In the genomic region with DNA sequence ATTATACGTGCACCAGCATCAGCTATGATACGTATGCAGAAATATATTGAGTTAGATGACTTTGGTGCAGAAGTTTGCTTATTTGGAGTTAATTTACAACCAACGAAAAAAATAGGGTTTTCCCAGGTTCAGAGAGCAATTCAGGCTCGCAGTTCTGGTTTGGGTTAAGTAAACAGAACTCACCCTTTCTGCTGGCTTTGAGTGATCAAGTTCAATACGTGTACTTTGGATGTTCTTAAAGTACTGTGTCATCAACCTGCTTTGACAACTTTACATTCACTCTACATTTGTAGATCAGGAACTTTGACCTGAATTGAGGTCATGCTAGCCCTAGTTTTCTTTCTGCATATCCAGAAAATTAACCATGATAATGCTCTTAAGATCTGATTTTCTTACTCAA, we compare ENCODE assay signal across 37 cellular contexts. TPM values are rescaled to one million over a fixed set of nuclear protein-coding genes. Genes with fewer than 3 reads are reported as not detected.
"Had no signal": no experiment of that assay in that cellular context is flagged by ENCODE, and none has a peak within 500 bp of the region (broad histone marks: within the 10 kb centered on the region; RNA-seq: fewer than 3 reads in every experiment).

No MANE protein-coding gene starts in this region.

- H3K4me1 ChIP-seq: SJCRH30 had no signal

- H3K4me1 Mint-ChIP-seq: activated CD4-positive, alpha-beta T cell treated with anti-CD3 and anti-CD28 coated beads, Interleukin-2, amount 10 ng/mL, durations not matched to agents 24 days and 14 days; activated T-helper 17 cell treated with anti-CD3 and anti-CD28 coated beads, Interleukin-2, amount 50 U/mL, for 72 hours had no signal

- H3K4me3 Mint-ChIP-seq: activated CD4-positive, alpha-beta T cell treated with anti-CD3 and anti-CD28 coated beads, Interleukin-2, amount 10 ng/mL, durations not matched to agents 24 days and 14 days; activated CD8-positive, alpha-beta T cell treated with anti-CD3 and anti-CD28 coated beads for 36 hours; activated naive CD8-positive, alpha-beta T cell treated with anti-CD3 and anti-CD28 coated beads for 36 hours; activated T-cell treated with anti-CD3 and anti-CD28 coated beads, Interleukin-2, amount 50 U/mL, for 72 hours; activated T-helper 17 cell treated with anti-CD3 and anti-CD28 coated beads, Interleukin-2, amount 50 U/mL, for 72 hours had no signal

- H3K36me3 ChIP-seq: brain microvascular endothelial cell, cardiac muscle cell, MG63, SJCRH30, WERI-Rb-1 had no signal

- H3K27me3 ChIP-seq: brain microvascular endothelial cell, cardiac muscle cell, MG63, SJCRH30 had no signal

- H3K4me3 ChIP-seq: cardiac muscle cell, MG63, SJCRH30, SK-N-MC had no signal

- H3K9me3 Mint-ChIP-seq: activated CD4-positive, alpha-beta T cell treated with anti-CD3 and anti-CD28 coated beads, Interleukin-2, amount 10 ng/mL, durations not matched to agents 24 days and 14 days; activated CD8-positive, alpha-beta T cell treated with anti-CD3 and anti-CD28 coated beads for 36 hours; activated naive CD8-positive, alpha-beta T cell treated with anti-CD3 and anti-CD28 coated beads for 36 hours; activated T-cell treated with anti-CD3 and anti-CD28 coated beads, Interleukin-2, amount 50 U/mL, for 72 hours; activated T-helper 17 cell treated with anti-CD3 and anti-CD28 coated beads, Interleukin-2, amount 50 U/mL, for 72 hours had no signal

- H3K27ac ChIP-seq: brain microvascular endothelial cell, cardiac muscle cell, SJCRH30, SK-N-MC, WERI-Rb-1 had no signal

- H3K36me3 Mint-ChIP-seq: activated naive CD8-positive, alpha-beta T cell treated with anti-CD3 and anti-CD28 coated beads for 36 hours had no signal

- ATAC-seq: activated CD8-positive, alpha-beta T cell treated with anti-CD3 and anti-CD28 coated beads for 36 hours; activated T-cell treated with anti-CD3 and anti-CD28 coated beads, Interleukin-2, amount 50 U/mL, for 72 hours; activated T-helper 17 cell treated with anti-CD3 and anti-CD28 coated beads, Interleukin-2, amount 50 U/mL, for 72 hours had no signal

- H3K27ac Mint-ChIP-seq: activated CD4-positive, alpha-beta T cell treated with anti-CD3 and anti-CD28 coated beads, Interleukin-2, amount 10 ng/mL, durations not matched to agents 24 days and 14 days; activated CD8-positive, alpha-beta T cell treated with anti-CD3 and anti-CD28 coated beads for 36 hours; activated naive CD8-positive, alpha-beta T cell treated with anti-CD3 and anti-CD28 coated beads for 36 hours; activated T-cell treated with anti-CD3 and anti-CD28 coated beads, Interleukin-2, amount 50 U/mL, for 72 hours; activated T-helper 17 cell treated with anti-CD3 and anti-CD28 coated beads, Interleukin-2, amount 50 U/mL, for 72 hours had no signal

- DNase-seq: activated CD4-positive, alpha-beta T cell treated with anti-CD3 and anti-CD28 coated beads, Interleukin-2, amount 10 ng/mL, durations not matched to agents 24 days and 14 days; activated CD4-positive, alpha-beta T cell treated with anti-CD3 and anti-CD28 coated beads, Interleukin-2, amount 50 U/mL, for 4 hours; activated CD4-positive, CD25-positive, alpha-beta regulatory T cell; activated CD8-positive, alpha-beta T cell treated with anti-CD3 and anti-CD28 coated beads for 36 hours; activated effector memory CD4-positive, alpha-beta T cell treated with anti-CD3 and anti-CD28 coated beads, Interleukin-2, amount 50 U/mL, for 16 hours; activated naive CD4-positive, alpha-beta T cell; activated naive CD4-positive, alpha-beta T cell treated with anti-CD3 and anti-CD28 coated beads, Interleukin-2, amount 50 U/mL, for 16 hours; activated naive CD8-positive, alpha-beta T cell treated with anti-CD3 and anti-CD28 coated beads for 36 hours; activated T-cell treated with anti-CD3 and anti-CD28 coated beads, Interleukin-2, amount 50 U/mL, for 1 hour; activated T-cell treated with anti-CD3 and anti-CD28 coated beads, Interleukin-2, amount 50 U/mL, for 72 hours; amniotic stem cell; aorta; brain microvascular endothelial cell; Kasumi-1; KG1; MG63; NCI-H1092; NCI-H1417; NCI-H146; NCI-H187; NCI-H2029 treated with DMSO at 0.1 percent for 48 hours; NCI-H2107; NCI-H2171; NCI-H510A; NCI-H526; NCI-H748 treated with DMSO at 0.1 percent for 48 hours; NK-92 treated with Interleukin-12 subunit alpha and Interleukin-12 subunit beta, amount 100 ng/mL, for 24 hours; SHP77; SJCRH30; T1000; WERI-Rb-1 had no signal

- H3K27me3 Mint-ChIP-seq: activated CD8-positive, alpha-beta T cell treated with anti-CD3 and anti-CD28 coated beads for 36 hours; activated naive CD8-positive, alpha-beta T cell treated with anti-CD3 and anti-CD28 coated beads for 36 hours had no signal

- H3K9me3 ChIP-seq: MG63, SJCRH30 had no signal

RNA-seq across cellular contexts. Expression of gene ACOT12, which starts 40.7 kb away (rescaled TPM):
- total RNA-seq: activated CD4-positive, alpha-beta T cell treated with anti-CD3 and anti-CD28 coated beads, Interleukin-2, amount 10 ng/mL, durations not matched to agents 24 days and 14 days; activated CD8-positive, alpha-beta memory T cell treated with anti-CD3 and anti-CD28 coated beads for 36 hours; activated CD8-positive, alpha-beta T cell treated with anti-CD3 and anti-CD28 coated beads for 36 hours; activated naive CD8-positive, alpha-beta T cell treated with anti-CD3 and anti-CD28 coated beads for 36 hours; activated T-cell treated with anti-CD3 and anti-CD28 coated beads, Interleukin-2, amount 50 U/mL, for 72 hours; activated T-helper 17 cell treated with anti-CD3 and anti-CD28 coated beads, Interleukin-2, amount 50 U/mL, for 72 hours; cardiac muscle cell; T-helper 1 cell treated with Interleukin-12 subunit alpha and Interleukin-12 subunit beta and Interleukin-4 antibody, amounts not matched to agents 30 ng/mL and 1 ng/mL, for 36 hours; T-helper 2 cell treated with Interferon-gamma antibody and Interleukin-4, amounts not matched to agents 100 ng/mL and 5 ng/mL, for 36 hours had no signal
- polyA plus RNA-seq: aorta, cardiac muscle cell had no signal
